Comparison of ENCODE assay signal across 8 cellular contexts in genomic region chr1:152052606-152053005, GRCh38. TPM values are rescaled to one million over a fixed set of nuclear protein-coding genes. Genes with fewer than 3 reads are reported as not detected.
DNase-seq lines count a peak whose midpoint lies in the region; ATAC-seq, FAIRE-seq and TF ChIP-seq lines count a peak whose summit lies in the region.

No MANE protein-coding gene starts in this region.

- H3K4me1 ChIP-seq in BE2C (no peaks in the 10 kb centered on the region), HepG2 (ENCODE audit: insufficient read depth, low read length) (peaks cover 8% of the 10 kb centered on the region)

- TF ChIP-seq EP300 in HepG2 (IDR thresholded peaks at IDR 0.05; ENCODE audit: low read depth in 2 of 2, low read length in 2 of 2) (no peak), HepG2 (CRISPR knock-in tag; IDR thresholded peaks at IDR 0.05; ENCODE audit: borderline replicate concordance) (no peak)

- H3K9me3 ChIP-seq in BE2C (no peaks in the 10 kb centered on the region), HepG2 (ENCODE audit: low read length) (no peaks in the 10 kb centered on the region)

- H3K27me3 Mint-ChIP-seq in HFFc6 (ENCODE audit: insufficient read depth): peaks cover 26% of the 10 kb centered on the region
- H3K27me3 Mint-ChIP-seq in activated CD4-positive, alpha-beta T cell treated with anti-CD3 and anti-CD28 coated beads, Interleukin-2, amount 10 ng/mL, durations not matched to agents 24 days and 14 days: peaks cover 32% of the 10 kb centered on the region

- POLR2A ChIA-PET in HepG2 (lab: Yijun Ruan, JAX): no interaction called here

- no TSS peak for BruUV-seq in HepG2 (replicated peaks; lab: Mats Ljungman, UMichigan)

- peak; percentile 76 for FAIRE-seq in HepG2 (lab: Jason Lieb, UNC)

- intact Hi-C loops in activated CD4-positive, alpha-beta T cell treated with anti-CD3 and anti-CD28 coated beads, Interleukin-2, amount 10 ng/mL, durations not matched to agents 24 days and 14 days (cut with micrococcal nuclease): loop anchor here (1.0 to 5.0 kb wide), 4 partner anchors 58 to 390 kb away; no protein-coding TSS in a partner anchor
- intact Hi-C loops in HepG2 (cut with micrococcal nuclease; ENCODE audit: unreplicated experiment): loop anchor here (1.0 to 10.0 kb wide), 3 partner anchors 133 to 406 kb away; no protein-coding TSS in a partner anchor

- in situ Hi-C loops in HepG2 (cut with HindIII; ENCODE audit: extremely low pct_ligation_motif_present, low pct_unique_long_range_greater_than_20kb): loop anchor here (5.0 to 10.0 kb wide), 2 partner anchors 135 to 392 kb away; no protein-coding TSS in a partner anchor

- H3K36me3 ChIP-seq in BE2C: no peaks in the 10 kb centered on the region
- H3K36me3 ChIP-seq in HepG2 (replicated peaks in 1 of 2; ENCODE audit: control insufficient read depth in 1 of 2, insufficient read depth in 2 of 2, low read length in 2 of 2): no peaks in the 10 kb centered on the region

- H3K9ac ChIP-seq in HepG2 (ENCODE audit: insufficient read depth, low read depth, low read length): no peak overlapping the region

- peaks cover 36% of the 10 kb centered on the region for H3K27me3 ChIP-seq in BE2C
- peaks cover 6 to 11% of the 10 kb centered on the region in 2 experiments; a peak in 4 of 5 replicates for H3K27me3 ChIP-seq in HepG2 (ENCODE audit: control insufficient read depth in 1 of 2, insufficient read depth in 2 of 2, low read length in 2 of 2)

- TF ChIP-seq POLR2A in HepG2 (IDR thresholded peaks at IDR 0.05; ENCODE audit: insufficient read depth in 1 of 2, low read depth in 2 of 2, low read length in 2 of 2): no peak

- no peak overlapping the region for H3K4me2 ChIP-seq in HepG2 (ENCODE audit: low read depth, low read length)

- no peaks in the 10 kb centered on the region for H3K79me2 ChIP-seq in HepG2 (ENCODE audit: insufficient read depth, low read length)

- no peak overlapping the region for H3K4me3 Mint-ChIP-seq in HFFc6
- H3K4me3 Mint-ChIP-seq in activated CD4-positive, alpha-beta T cell treated with anti-CD3 and anti-CD28 coated beads, Interleukin-2, amount 10 ng/mL, durations not matched to agents 24 days and 14 days: no peak overlapping the region

- peak; percentile 93 for TF ChIP-seq CTCF in BE2C (IDR thresholded peaks at IDR 0.05; ENCODE audit: low read depth, low read length)
- TF ChIP-seq CTCF in HFFc6 (IDR thresholded peaks at IDR 0.05): peak; percentile 98
- peak; percentile 84 for TF ChIP-seq CTCF in coronary artery (IDR thresholded peaks at IDR 0.05)
- TF ChIP-seq CTCF in HepG2 (CRISPR knock-in tag; IDR thresholded peaks at IDR 0.05): peak; percentile 89

- 30% methylated on average over 11 of the region's 11 CpGs for WGBS in HepG2 (ENCODE audit: low lambda C conversion rate)

- ATAC-seq in HepG2 (peak; percentile 39), HG03039 (IDR thresholded peaks at IDR 0.05; ENCODE audit: unreplicated experiment) (no peak)

- 0 out of 2 replicates have a peak, but pooled peaks have one; percentile 29 for TF ChIP-seq RAD21 in HepG2 (CRISPR knock-in tag; IDR thresholded peaks at IDR 0.05)

- H3K4me3 ChIP-seq in BE2C (ENCODE audit: low read depth, low read length) (no peak overlapping the region), coronary artery (no peak overlapping the region), HepG2 (replicated peaks in 1 of 3; ENCODE audit: insufficient read depth in 1 of 3, low read depth in 2 of 3, low read length in 3 of 3) (no peak overlapping the region)

- no peaks in the 10 kb centered on the region for H4K20me1 ChIP-seq in HepG2 (ENCODE audit: insufficient read depth, low read length)

- DNase-seq in BE2C (peak; percentile 80), HFFc6 (peak; percentile 60), NCI-H524 treated with DMSO at 0.1 percent for 48 hours (lab: John Stamatoyannopoulos, UW) (peak; percentile 36), coronary artery (ENCODE audit: low spot score) (peak; percentile 86), HepG2 (ENCODE audit: low spot score) (peak; percentile 64)
- DNase-seq in activated CD4-positive, alpha-beta T cell treated with anti-CD3 and anti-CD28 coated beads, Interleukin-2, amount 10 ng/mL, durations not matched to agents 24 days and 14 days: peak; percentile 94
- peak; percentile 58 to 82 (median 65) for DNase-seq in stimulated activated CD4-positive, alpha-beta T cell treated with anti-CD3 and anti-CD28 coated beads, TNF-alpha, amount 100 ng/mL, for 1 hour (ENCODE audit: low read depth in 3 of 3, low spot score in 1 of 3)

- no peaks in the 10 kb centered on the region for H3K36me3 Mint-ChIP-seq in HFFc6 (ENCODE audit: low read depth)
- H3K36me3 Mint-ChIP-seq in activated CD4-positive, alpha-beta T cell treated with anti-CD3 and anti-CD28 coated beads, Interleukin-2, amount 10 ng/mL, durations not matched to agents 24 days and 14 days (ENCODE audit: low read depth): no peaks in the 10 kb centered on the region

- H3K27ac Mint-ChIP-seq in HFFc6: no peak overlapping the region
- no peak overlapping the region for H3K27ac Mint-ChIP-seq in activated CD4-positive, alpha-beta T cell treated with anti-CD3 and anti-CD28 coated beads, Interleukin-2, amount 10 ng/mL, durations not matched to agents 24 days and 14 days

- H2AFZ ChIP-seq in HepG2 (ENCODE audit: low read length): no peak overlapping the region

- H3K27ac ChIP-seq in coronary artery: no peak overlapping the region
- H3K27ac ChIP-seq in HepG2 (ENCODE audit: extremely low read length, insufficient read depth, low read length): no peak overlapping the region

- CTCF ChIA-PET in HepG2 (lab: Yijun Ruan, JAX; ENCODE audit: low intra/inter-chr PET ratio, low total read pairs): interaction anchor here (1.5 to 3.5 kb wide), 2 partner anchors 133 to 389 kb away, joined by 5 to 26 read pairs; no protein-coding TSS in a partner anchor

- H3K9me3 Mint-ChIP-seq in HFFc6: no peaks in the 10 kb centered on the region
- H3K9me3 Mint-ChIP-seq in activated CD4-positive, alpha-beta T cell treated with anti-CD3 and anti-CD28 coated beads, Interleukin-2, amount 10 ng/mL, durations not matched to agents 24 days and 14 days: no peaks in the 10 kb centered on the region

- H3K4me1 Mint-ChIP-seq in HFFc6 (ENCODE audit: low read depth): peaks cover 37% of the 10 kb centered on the region
- peaks cover 27% of the 10 kb centered on the region for H3K4me1 Mint-ChIP-seq in activated CD4-positive, alpha-beta T cell treated with anti-CD3 and anti-CD28 coated beads, Interleukin-2, amount 10 ng/mL, durations not matched to agents 24 days and 14 days

RNA-seq across cellular contexts. Expression of gene S100A11, which starts 15.8 kb away (rescaled TPM):
- 165 TPM for polyA plus RNA-seq in BE2C (2012; ENCODE audit: insufficient read depth, insufficient read length, low read depth)
- total RNA-seq in HFFc6 (2021; fragmentation: NEBNext Ultra II Directional; extraction: Animal tissue kit (Norgen Biotek cat#: 25700)): 1,000 to 10,000 TPM; 1,164 to 1,256 (median 1,179) TPM
- total RNA-seq in activated CD4-positive, alpha-beta T cell treated with anti-CD3 and anti-CD28 coated beads, Interleukin-2, amount 10 ng/mL, durations not matched to agents 24 days and 14 days: 218 TPM in 2 replicates
- 5.9 and 6.6 TPM in 2 replicates for total RNA-seq in HepG2 (2016; rRNA removed; fragmentation: Illumina TruSeq; extraction: Trizol)
- total RNA-seq in HepG2 (2016; cell fraction: cytosol; rRNA removed; fragmentation: Illumina TruSeq; extraction: Trizol; ENCODE audit: low read depth): 1.3 and 3.2 TPM in 2 replicates
- total RNA-seq in HepG2 (2016; cell fraction: insoluble cytoplasmic fraction; rRNA removed; fragmentation: Illumina TruSeq; extraction: Trizol): 4.3 and 7.0 TPM in 2 replicates
- 3.4 and 3.6 TPM in 2 replicates for total RNA-seq in HepG2 (2016; cell fraction: membrane; rRNA removed; fragmentation: Illumina TruSeq; extraction: Trizol)
- total RNA-seq in HepG2 (2016; cell fraction: nucleus; rRNA removed; fragmentation: Illumina TruSeq; extraction: Trizol): 1.3 and 2.0 TPM in 2 replicates
- 32.5 and 34.4 TPM in 2 replicates for polyA plus RNA-seq in HepG2 (2011; rRNA removed)
- polyA plus RNA-seq in HepG2 (2011; cell fraction: cytosol; rRNA removed): 34.2 and 35.0 TPM in 2 replicates
- polyA plus RNA-seq in HepG2 (2011; cell fraction: nucleus; rRNA removed): 3.5 and 6.0 TPM in 2 replicates
- 12.4 and 19.5 TPM in 2 replicates for polyA plus RNA-seq in HepG2 (2012)
- polyA plus RNA-seq in HepG2 (2016; cell fraction: cytosol; fragmentation: Illumina TruSeq; extraction: Trizol; ENCODE audit: low read depth): 10.8 and 13.7 TPM in 2 replicates
- 24.8 and 27.8 TPM in 2 replicates for polyA plus RNA-seq in HepG2 (2016; cell fraction: insoluble cytoplasmic fraction; fragmentation: Illumina TruSeq; extraction: Trizol; ENCODE audit: low read depth)
- polyA plus RNA-seq in HepG2 (2016; cell fraction: membrane; fragmentation: Illumina TruSeq; extraction: Trizol; ENCODE audit: low read depth): 11.2 and 13.6 TPM in 2 replicates
- polyA plus RNA-seq in HepG2 (2016; cell fraction: nucleus; fragmentation: Illumina TruSeq; extraction: Trizol; ENCODE audit: insufficient read depth, low read depth): 8.1 and 10.6 TPM in 2 replicates
- polyA minus RNA-seq in HepG2 (2011; rRNA and poly(A)+ RNA removed; ENCODE audit: low replicate concordance): 24.1 and 1,581 TPM in 2 replicates
- polyA minus RNA-seq in HepG2 (2011; cell fraction: cytosol; rRNA and poly(A)+ RNA removed): 14.6 and 16.4 TPM in 2 replicates
- polyA minus RNA-seq in HepG2 (2011; cell fraction: nucleus; rRNA and poly(A)+ RNA removed): 5.2 and 6.7 TPM in 2 replicates

RNA-seq across cellular contexts. Expression of gene TCHHL1, which starts 36.3 kb away (rescaled TPM):
- not detected for polyA plus RNA-seq in BE2C (2012; ENCODE audit: insufficient read depth, insufficient read length, low read depth)
- total RNA-seq in HFFc6 (2021; fragmentation: NEBNext Ultra II Directional; extraction: Animal tissue kit (Norgen Biotek cat#: 25700)): not detected
- total RNA-seq in activated CD4-positive, alpha-beta T cell treated with anti-CD3 and anti-CD28 coated beads, Interleukin-2, amount 10 ng/mL, durations not matched to agents 24 days and 14 days: not detected in 2 replicates
- total RNA-seq in HepG2 (2016; rRNA removed; fragmentation: Illumina TruSeq; extraction: Trizol): not detected in 2 replicates
- total RNA-seq in HepG2 (2016; cell fraction: cytosol; rRNA removed; fragmentation: Illumina TruSeq; extraction: Trizol; ENCODE audit: low read depth): not detected in 2 replicates
- not detected in 2 replicates for total RNA-seq in HepG2 (2016; cell fraction: insoluble cytoplasmic fraction; rRNA removed; fragmentation: Illumina TruSeq; extraction: Trizol)
- total RNA-seq in HepG2 (2016; cell fraction: membrane; rRNA removed; fragmentation: Illumina TruSeq; extraction: Trizol): not detected in 2 replicates
- total RNA-seq in HepG2 (2016; cell fraction: nucleus; rRNA removed; fragmentation: Illumina TruSeq; extraction: Trizol): not detected in 2 replicates
- not detected in 2 replicates for polyA plus RNA-seq in HepG2 (2011; rRNA removed)
- polyA plus RNA-seq in HepG2 (2011; cell fraction: cytosol; rRNA removed): not detected in 2 replicates
- not detected in 2 replicates for polyA plus RNA-seq in HepG2 (2011; cell fraction: nucleus; rRNA removed)
- not detected in 2 replicates for polyA plus RNA-seq in HepG2 (2012)
- polyA plus RNA-seq in HepG2 (2016; cell fraction: cytosol; fragmentation: Illumina TruSeq; extraction: Trizol; ENCODE audit: low read depth): not detected in 2 replicates
- polyA plus RNA-seq in HepG2 (2016; cell fraction: insoluble cytoplasmic fraction; fragmentation: Illumina TruSeq; extraction: Trizol; ENCODE audit: low read depth): not detected in 2 replicates
- polyA plus RNA-seq in HepG2 (2016; cell fraction: membrane; fragmentation: Illumina TruSeq; extraction: Trizol; ENCODE audit: low read depth): not detected in 2 replicates
- polyA plus RNA-seq in HepG2 (2016; cell fraction: nucleus; fragmentation: Illumina TruSeq; extraction: Trizol; ENCODE audit: insufficient read depth, low read depth): not detected in 2 replicates
- polyA minus RNA-seq in HepG2 (2011; rRNA and poly(A)+ RNA removed; ENCODE audit: low replicate concordance): not detected in 2 replicates
- polyA minus RNA-seq in HepG2 (2011; cell fraction: cytosol; rRNA and poly(A)+ RNA removed): not detected in 2 replicates
- polyA minus RNA-seq in HepG2 (2011; cell fraction: nucleus; rRNA and poly(A)+ RNA removed): not detected in 2 replicates

RNA-seq across cellular contexts. Expression of gene S100A10, which starts 58.9 kb away (rescaled TPM):
- not detected for polyA plus RNA-seq in BE2C (2012; ENCODE audit: insufficient read depth, insufficient read length, low read depth)
- total RNA-seq in HFFc6 (2021; fragmentation: NEBNext Ultra II Directional; extraction: Animal tissue kit (Norgen Biotek cat#: 25700)): 100 to 1,000 TPM; 390 to 518 (median 442) TPM
- total RNA-seq in activated CD4-positive, alpha-beta T cell treated with anti-CD3 and anti-CD28 coated beads, Interleukin-2, amount 10 ng/mL, durations not matched to agents 24 days and 14 days: 103 and 107 TPM in 2 replicates
- 16.8 and 25.6 TPM in 2 replicates for total RNA-seq in HepG2 (2016; rRNA removed; fragmentation: Illumina TruSeq; extraction: Trizol)
- total RNA-seq in HepG2 (2016; cell fraction: cytosol; rRNA removed; fragmentation: Illumina TruSeq; extraction: Trizol; ENCODE audit: low read depth): 11.2 and 14.8 TPM in 2 replicates
- 16.6 and 20.0 TPM in 2 replicates for total RNA-seq in HepG2 (2016; cell fraction: insoluble cytoplasmic fraction; rRNA removed; fragmentation: Illumina TruSeq; extraction: Trizol)
- total RNA-seq in HepG2 (2016; cell fraction: membrane; rRNA removed; fragmentation: Illumina TruSeq; extraction: Trizol): 11.0 and 15.4 TPM in 2 replicates
- total RNA-seq in HepG2 (2016; cell fraction: nucleus; rRNA removed; fragmentation: Illumina TruSeq; extraction: Trizol): 9.2 and 9.3 TPM in 2 replicates
- 21.2 and 28.7 TPM in 2 replicates for polyA plus RNA-seq in HepG2 (2011; rRNA removed)
- polyA plus RNA-seq in HepG2 (2011; cell fraction: cytosol; rRNA removed): 20.0 and 23.9 TPM in 2 replicates
- polyA plus RNA-seq in HepG2 (2011; cell fraction: nucleus; rRNA removed): 4.5 and 6.8 TPM in 2 replicates
- polyA plus RNA-seq in HepG2 (2012): 83.4 and 162 TPM in 2 replicates
- polyA plus RNA-seq in HepG2 (2016; cell fraction: cytosol; fragmentation: Illumina TruSeq; extraction: Trizol; ENCODE audit: low read depth): 40.3 and 56.7 TPM in 2 replicates
- polyA plus RNA-seq in HepG2 (2016; cell fraction: insoluble cytoplasmic fraction; fragmentation: Illumina TruSeq; extraction: Trizol; ENCODE audit: low read depth): 59.5 and 63.7 TPM in 2 replicates
- polyA plus RNA-seq in HepG2 (2016; cell fraction: membrane; fragmentation: Illumina TruSeq; extraction: Trizol; ENCODE audit: low read depth): 33.3 and 43.6 TPM in 2 replicates
- polyA plus RNA-seq in HepG2 (2016; cell fraction: nucleus; fragmentation: Illumina TruSeq; extraction: Trizol; ENCODE audit: insufficient read depth, low read depth): 26.6 and 31.6 TPM in 2 replicates
- polyA minus RNA-seq in HepG2 (2011; rRNA and poly(A)+ RNA removed; ENCODE audit: low replicate concordance): 10.2 and 42.1 TPM in 2 replicates
- polyA minus RNA-seq in HepG2 (2011; cell fraction: cytosol; rRNA and poly(A)+ RNA removed): 51.8 and 64.0 TPM in 2 replicates
- polyA minus RNA-seq in HepG2 (2011; cell fraction: nucleus; rRNA and poly(A)+ RNA removed): 12.5 and 18.9 TPM in 2 replicates

Comparison
In these comparisons a context has a peak if more than half of its experiments do, and no peak if none do; other contexts are left out.
1. DNase-seq: peak in every context shown above with its lines; median percentile 94 in activated CD4-positive, alpha-beta T cell treated with anti-CD3 and anti-CD28 coated beads, Interleukin-2, amount 10 ng/mL, durations not matched to agents 24 days and 14 days; 86 in coronary artery; 80 in BE2C; 65 in stimulated activated CD4-positive, alpha-beta T cell treated with anti-CD3 and anti-CD28 coated beads, TNF-alpha, amount 100 ng/mL, for 1 hour; 64 in HepG2; 60 in HFFc6; 36 in NCI-H524 treated with DMSO at 0.1 percent for 48 hours.
2. RNA of gene S100A11, which starts 15.8 kb away (total RNA-seq): 1,164 to 1,256 TPM in HFFc6 and 218 TPM in activated CD4-positive, alpha-beta T cell treated with anti-CD3 and anti-CD28 coated beads, Interleukin-2, amount 10 ng/mL, durations not matched to agents 24 days and 14 days; 1.3 to 7.0 TPM in HepG2; every median in the first group is over 10 times any median in the second.
3. Peak in every context shown above with its lines, with median percentiles within 50 percentile points of each other: CTCF ChIP-seq.